In genomic region chr1:178781549-178781948, GRCh38 we compare ENCODE assay signal across 20 cellular contexts.
"Had no signal": no experiment of that assay in that cellular context is flagged by ENCODE, and none has a peak within 500 bp of the region (broad histone marks: within the 10 kb centered on the region; RNA-seq: fewer than 3 reads in every experiment).

No MANE protein-coding gene starts in this region.

- ATAC-seq: SK-N-SH treated with all-trans-retinoic acid at 6 μM for 48 hours had no signal

- H3K27me3 Mint-ChIP-seq: activated CD4-positive, alpha-beta memory T cell treated with anti-CD3 and anti-CD28 coated beads, Interleukin-2, amount 10 ng/mL, durations not matched to agents 7 days and 5 days; activated naive CD8-positive, alpha-beta T cell treated with anti-CD3 and anti-CD28 coated beads, Interleukin-2, amount 10 ng/mL, durations not matched to agents 7 days and 5 days had no signal

- H3K9me3 Mint-ChIP-seq: activated CD4-positive, alpha-beta memory T cell treated with anti-CD3 and anti-CD28 coated beads, Interleukin-2, amount 10 ng/mL, durations not matched to agents 7 days and 5 days; activated naive CD8-positive, alpha-beta T cell treated with anti-CD3 and anti-CD28 coated beads, Interleukin-2, amount 10 ng/mL, durations not matched to agents 7 days and 5 days; T-helper 1 cell treated with Interleukin-12 subunit alpha and Interleukin-12 subunit beta and Interleukin-4 antibody, amounts not matched to agents 30 μg/mL and 1 μg/mL, for 36 hours had no signal

- DNase-seq: activated CD4-positive, alpha-beta memory T cell treated with anti-CD3 and anti-CD28 coated beads, Interleukin-2, amount 10 ng/mL, durations not matched to agents 7 days and 5 days; activated CD4-positive, alpha-beta T cell treated with anti-CD3 and anti-CD28 coated beads, Interleukin-2, amount 50 U/mL, for 1 hour; activated CD4-positive, CD25-positive, alpha-beta regulatory T cell; activated CD8-positive, alpha-beta memory T cell treated with anti-CD3 and anti-CD28 coated beads, Interleukin-2, amount 50 U/mL, for 4 hours; activated naive CD4-positive, alpha-beta T cell treated with anti-CD3 and anti-CD28 coated beads, Interleukin-2, amount 50 U/mL, for 16 hours; activated naive CD8-positive, alpha-beta T cell treated with anti-CD3 and anti-CD28 coated beads, Interleukin-2, amount 10 ng/mL, durations not matched to agents 7 days and 5 days; adrenal gland; anterior cingulate cortex; MG63; MV-4-11; NCI-H1092 treated with DMSO at 0.1 percent for 48 hours; NCI-H1694; NCI-H2029; NCI-H345; NCI-H510A; NCI-H82; NK-92 treated with Interleukin-12 subunit alpha and Interleukin-12 subunit beta, amount 100 ng/mL, for 24 hours; SHP77 had no signal

- H3K4me3 Mint-ChIP-seq: activated CD4-positive, alpha-beta memory T cell treated with anti-CD3 and anti-CD28 coated beads, Interleukin-2, amount 10 ng/mL, durations not matched to agents 7 days and 5 days; activated naive CD8-positive, alpha-beta T cell treated with anti-CD3 and anti-CD28 coated beads, Interleukin-2, amount 10 ng/mL, durations not matched to agents 7 days and 5 days; T-helper 1 cell treated with Interleukin-12 subunit alpha and Interleukin-12 subunit beta and Interleukin-4 antibody, amounts not matched to agents 30 μg/mL and 1 μg/mL, for 36 hours had no signal

- H3K27ac Mint-ChIP-seq: activated CD4-positive, alpha-beta memory T cell treated with anti-CD3 and anti-CD28 coated beads, Interleukin-2, amount 10 ng/mL, durations not matched to agents 7 days and 5 days; activated naive CD8-positive, alpha-beta T cell treated with anti-CD3 and anti-CD28 coated beads, Interleukin-2, amount 10 ng/mL, durations not matched to agents 7 days and 5 days; T-helper 1 cell treated with Interleukin-12 subunit alpha and Interleukin-12 subunit beta and Interleukin-4 antibody, amounts not matched to agents 30 μg/mL and 1 μg/mL, for 36 hours had no signal
